ENCODE assay signal across 34 cellular contexts in the genomic region with DNA sequence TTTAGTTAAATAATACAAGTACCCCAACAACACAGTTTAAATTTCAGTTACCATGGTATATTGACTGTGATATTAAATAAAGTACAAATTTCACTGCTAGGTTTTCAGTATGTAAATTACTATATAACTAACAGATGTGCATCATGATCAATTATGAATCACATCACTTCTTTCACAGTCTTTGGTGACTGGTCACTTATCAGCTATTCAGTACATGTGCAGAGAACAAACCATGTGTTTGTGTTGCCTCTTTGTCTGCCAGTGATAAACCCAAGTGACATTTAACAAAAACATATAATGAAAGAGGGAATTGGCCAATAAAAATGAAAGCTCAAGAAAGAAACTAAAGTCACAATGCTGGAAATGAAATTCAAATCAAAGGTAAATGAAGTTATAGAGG. TPM values are rescaled to one million over a fixed set of nuclear protein-coding genes. Genes with fewer than 3 reads are reported as not detected.
"Had no signal": no experiment of that assay in that cellular context is flagged by ENCODE, and none has a peak within 500 bp of the region (broad histone marks: within the 10 kb centered on the region; RNA-seq: fewer than 3 reads in every experiment).

No MANE protein-coding gene starts in this region.

- FAIRE-seq: urothelium cell line had no signal

- H3K4me3 ChIP-seq: adrenal gland, esophagus muscularis mucosa, gastroesophageal sphincter, hepatocyte, right lobe of liver, skin epidermis, testis, transverse colon had no signal

- H3K27ac ChIP-seq: adrenal gland, esophagus muscularis mucosa, gastroesophageal sphincter, hepatocyte, neutrophil, right lobe of liver, skin epidermis, testis, transverse colon, VCaP had no signal

- H3K4me1 ChIP-seq: adrenal gland, esophagus muscularis mucosa, gastroesophageal sphincter, right lobe of liver, testis, transverse colon had no signal

- H3K27me3 ChIP-seq: adrenal gland, esophagus muscularis mucosa, gastroesophageal sphincter, hepatocyte, neutrophil, right lobe of liver, testis, transverse colon had no signal

- H2AFZ ChIP-seq: hepatocyte had no signal

- ATAC-seq: gastroesophageal sphincter; left cardiac atrium; left ventricle myocardium superior; right lobe of liver; stimulated activated naive CD8-positive, alpha-beta T cell treated with anti-CD3 and anti-CD28 coated beads, Interleukin-15, Interleukin-2, amounts not matched to agents 100 U/mL and 50 U/mL, for 24 hours had no signal

- H3K4me2 ChIP-seq: hepatocyte had no signal

- H3K9me3 ChIP-seq: adrenal gland, esophagus muscularis mucosa, gastroesophageal sphincter, neutrophil, right lobe of liver, testis, transverse colon had no signal

- DNase-seq: activated CD4-positive, alpha-beta T cell treated with anti-CD3 and anti-CD28 coated beads for 4 hours; activated CD4-positive, alpha-beta T cell treated with anti-CD3 and anti-CD28 coated beads, Interleukin-2, amount 50 U/mL, for 48 hours; activated CD8-positive, alpha-beta memory T cell treated with anti-CD3 and anti-CD28 coated beads, Interleukin-2, amount 50 U/mL, for 4 hours; activated effector memory CD4-positive, alpha-beta T cell treated with anti-CD3 and anti-CD28 coated beads, Interleukin-2, amount 50 U/mL, for 16 hours; activated naive CD4-positive, alpha-beta T cell treated with anti-CD3 and anti-CD28 coated beads for 36 hours; activated naive CD8-positive, alpha-beta T cell treated with anti-CD3 and anti-CD28 coated beads for 36 hours; activated T-cell treated with anti-CD3 and anti-CD28 coated beads, Interleukin-2, amount 50 U/mL, for 1 hour; adrenal gland; aorta; caudate nucleus; endodermal cell; islet precursor cell; left cardiac atrium; left ventricle myocardium superior; nephron progenitor cell; right lobe of liver; stimulated activated CD4-positive, alpha-beta T cell treated with anti-CD3 and anti-CD28 coated beads, Interleukin-12 subunit alpha, Interleukin-12 subunit beta, amount 100 ng/mL, for 4 hours; stimulated activated CD4-positive, alpha-beta T cell treated with anti-CD3 and anti-CD28 coated beads, Interleukin-4, amount 100 ng/mL, for 1 hour; stimulated activated naive CD8-positive, alpha-beta T cell treated with anti-CD3 and anti-CD28 coated beads, Interleukin-15, Interleukin-2, amounts not matched to agents 100 U/mL and 50 U/mL, for 24 hours; testis; transverse colon had no signal

- H3K79me2 ChIP-seq: hepatocyte had no signal

- H3K36me3 ChIP-seq: adrenal gland, esophagus muscularis mucosa, gastroesophageal sphincter, neutrophil, right lobe of liver, transverse colon had no signal

RNA-seq across cellular contexts. Expression of a gene that starts 40.3 kb away (rescaled TPM):
- total RNA-seq: activated CD8-positive, alpha-beta memory T cell treated with anti-CD3 and anti-CD28 coated beads for 36 hours; activated naive CD4-positive, alpha-beta T cell treated with anti-CD3 and anti-CD28 coated beads for 36 hours; activated naive CD8-positive, alpha-beta T cell treated with anti-CD3 and anti-CD28 coated beads for 36 hours; activated T-helper 1 cell treated with anti-CD3 and anti-CD28 coated beads, Interleukin-12 subunit alpha, Interleukin-12 subunit beta, Interleukin-2, Interleukin-4 antibody, amounts not matched to agents 30 ng/mL and 10 ng/mL and 1 ng/mL, durations not matched to agents 14 hours and 24 hours and 36 hours; chondrocyte; hepatocyte; lung microvascular endothelial cell; osteocyte; progenitor cell of endocrine pancreas had no signal
